In the genomic region with DNA sequence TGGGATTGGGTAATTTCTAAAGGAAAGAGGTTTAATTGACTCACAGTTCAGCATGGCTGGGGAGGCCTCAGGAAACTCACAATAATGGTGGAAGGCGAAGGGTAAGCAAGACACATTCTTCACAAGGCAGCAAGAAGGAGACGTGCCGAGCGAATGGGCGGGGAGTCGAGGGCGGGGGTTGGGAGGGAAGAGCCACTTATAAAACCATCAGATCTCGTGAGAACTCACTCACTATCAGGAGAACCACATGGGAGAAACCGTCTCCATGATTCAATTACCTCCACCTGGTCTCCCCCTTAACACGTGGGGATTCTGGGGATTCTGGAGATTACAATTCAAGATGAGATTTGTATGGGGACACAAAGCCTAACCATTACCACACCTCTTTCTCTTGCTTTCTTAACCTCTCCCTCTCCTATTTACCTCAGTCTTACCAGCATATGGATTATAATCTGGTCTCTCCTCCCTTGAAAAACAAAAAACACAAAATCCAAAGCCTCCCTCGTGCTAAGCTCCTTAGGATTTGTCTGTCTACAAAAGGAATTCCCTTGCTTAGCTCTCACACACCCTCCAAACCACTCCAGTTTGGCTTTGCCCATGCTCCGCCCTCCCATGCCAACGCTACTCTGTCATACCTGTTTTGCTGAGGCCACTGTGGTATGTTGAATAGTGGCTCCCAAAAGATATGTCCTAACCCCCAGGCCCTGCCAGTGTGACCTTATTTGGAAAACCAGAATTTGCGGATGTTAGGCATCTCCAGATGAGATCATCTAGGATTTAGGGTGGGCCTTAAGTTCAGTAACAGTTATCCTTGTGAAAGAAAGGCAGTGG, we compare ENCODE assay signal across 24 cellular contexts. TPM values are rescaled to one million over a fixed set of nuclear protein-coding genes. Genes with fewer than 3 reads are reported as not detected.
DNase-seq lines count a peak whose midpoint lies in the region; ATAC-seq and TF ChIP-seq lines count a peak whose summit lies in the region.
"Had no signal": no experiment of that assay in that cellular context is flagged by ENCODE, and none has a peak within 500 bp of the region (broad histone marks: within the 10 kb centered on the region; RNA-seq: fewer than 3 reads in every experiment).

No MANE protein-coding gene starts in this region.

- ATAC-seq in PC-3 (no peak), esophagus mucosa (peak; percentile 88)
- ATAC-seq: natural killer cell had no signal

- TF ChIP-seq EP300 in sigmoid colon (IDR thresholded peaks at IDR 0.05), result no peak

- CTCF ChIA-PET in PC-3 (lab: Charles Lee), result interaction anchor here (0.6 kb wide), 1 partner anchor 217 kb away, joined by 3 read pairs; no protein-coding TSS in a partner anchor

- in situ Hi-C loops in GM23248 (cut with MboI), result no loop called here

- no peak overlapping the region for H3K4me3 ChIP-seq in GM23248
- H3K4me3 ChIP-seq in PC-3 (ENCODE audit: low read length), result no peak overlapping the region
- H3K4me3 ChIP-seq in sigmoid colon, result no peak overlapping the region
- no peak overlapping the region for H3K4me3 ChIP-seq in Karpas-422 (ENCODE audit: low read length)
- H3K4me3 ChIP-seq: adrenal gland had no signal

- H3K27me3 ChIP-seq in GM23248 (replicated peaks; ENCODE audit: insufficient read depth), result no peaks in the 10 kb centered on the region
- H3K27me3 ChIP-seq in PC-3 (ENCODE audit: low read length), result no peaks in the 10 kb centered on the region
- peaks cover 0 to 2% (median 0%) of the 10 kb centered on the region in 3 donors for H3K27me3 ChIP-seq in sigmoid colon
- H3K27me3 ChIP-seq in Karpas-422 (ENCODE audit: low read length), result no peaks in the 10 kb centered on the region
- H3K27me3 ChIP-seq: adrenal gland had no signal

- H3K27ac ChIP-seq in GM23248, result no peak overlapping the region
- H3K27ac ChIP-seq in PC-3 (ENCODE audit: low read length), result no peak overlapping the region
- H3K27ac ChIP-seq in sigmoid colon, result no peak overlapping the region
- H3K27ac ChIP-seq in Karpas-422 (ENCODE audit: low read length), result no peak overlapping the region
- H3K27ac ChIP-seq: adrenal gland, parathyroid adenoma had no signal

- intact Hi-C loops in PC-3 (cut with micrococcal nuclease), result no loop called here
- intact Hi-C loops in sigmoid colon (cut with DNase I), result no loop called here

- H3K9me3 ChIP-seq in GM23248 (ENCODE audit: low read depth) (no peaks in the 10 kb centered on the region), PC-3 (ENCODE audit: low read length) (no peaks in the 10 kb centered on the region), sigmoid colon (no peaks in the 10 kb centered on the region), Karpas-422 (ENCODE audit: low read length) (no peaks in the 10 kb centered on the region)
- H3K9me3 ChIP-seq: adrenal gland had no signal

- POLR2A ChIA-PET in PC-3 (lab: Charles Lee; ENCODE audit: unreplicated experiment), result interaction anchor here (0.6 kb wide), 1 partner anchor 578 kb away, joined by 3 read pairs; no protein-coding TSS in a partner anchor

- H3K4me2 ChIP-seq in GM23248 (ENCODE audit: unreplicated experiment) (no peak overlapping the region), PC-3 (ENCODE audit: low read length) (no peak overlapping the region), Karpas-422 (ENCODE audit: low read depth, low read length, poor library complexity, severe bottlenecking) (no peak overlapping the region)

- no TSS peak for BruUV-seq in PC-3 (replicated peaks; lab: Mats Ljungman, UMichigan)

- H3K9me2 ChIP-seq in GM23248 (ENCODE audit: insufficient read depth) (no peaks in the 10 kb centered on the region), PC-3 (replicated peaks; ENCODE audit: low read length) (no peaks in the 10 kb centered on the region), Karpas-422 (replicated peaks; ENCODE audit: insufficient read depth, low read length) (no peaks in the 10 kb centered on the region)

- DNase-seq in GM23248, result peak; percentile 5
- peak; percentile 29 for DNase-seq in PC-3
- peak; percentile 21 for DNase-seq in sigmoid colon
- DNase-seq in NOMO-1 treated with DMSO at 0.1 percent for 48 hours (lab: John Stamatoyannopoulos, UW; ENCODE audit: unreplicated experiment), result no peak
- DNase-seq in NCI-H1105 (lab: John Stamatoyannopoulos, UW), result no peak
- DNase-seq in Karpas-422, result no peak
- no peak for DNase-seq in SHP77 treated with DMSO at 0.1 percent for 48 hours (lab: John Stamatoyannopoulos, UW)
- DNase-seq: activated effector memory CD4-positive, alpha-beta T cell treated with Interleukin-2 at 50 U/mL for 16 hours; adrenal gland; AML-193; central memory CD4-positive, alpha-beta T cell; effector CD8-positive, alpha-beta T cell; head of caudate nucleus; immature natural killer cell; MV-4-11; natural killer cell; NCI-H2029; NCI-H446; stimulated activated CD4-positive, alpha-beta T cell treated with anti-CD3 and anti-CD28 coated beads, Interleukin-2, amount 100 ng/mL, for 48 hours; T1000 had no signal

- H2AFZ ChIP-seq in GM23248, result no peak overlapping the region
- no peak overlapping the region for H2AFZ ChIP-seq in PC-3 (ENCODE audit: low read length)
- no peak overlapping the region for H2AFZ ChIP-seq in Karpas-422 (ENCODE audit: low read length)
- H2AFZ ChIP-seq: parathyroid adenoma had no signal

- TF ChIP-seq CTCF in PC-3 (conservative IDR thresholded peaks at IDR 0.05; ENCODE audit: low read depth, low read length) (no peak), sigmoid colon (IDR thresholded peaks at IDR 0.05) (no peak)

- H4K20me1 ChIP-seq in GM23248 (ENCODE audit: insufficient read depth) (no peaks in the 10 kb centered on the region), PC-3 (ENCODE audit: low read length) (no peaks in the 10 kb centered on the region), Karpas-422 (ENCODE audit: insufficient read depth, low read depth, low read length) (no peaks in the 10 kb centered on the region)

- H3K36me3 ChIP-seq in GM23248 (ENCODE audit: low read depth) (no peaks in the 10 kb centered on the region), PC-3 (ENCODE audit: low read depth, low read length) (no peaks in the 10 kb centered on the region), sigmoid colon (no peaks in the 10 kb centered on the region), Karpas-422 (ENCODE audit: insufficient read depth, low read length) (no peaks in the 10 kb centered on the region)
- H3K36me3 ChIP-seq: adrenal gland had no signal

- no peak for TF ChIP-seq POLR2A in sigmoid colon (IDR thresholded peaks at IDR 0.05)

- no peaks in the 10 kb centered on the region for H3K79me2 ChIP-seq in GM23248 (ENCODE audit: insufficient read depth)
- no peaks in the 10 kb centered on the region for H3K79me2 ChIP-seq in PC-3 (ENCODE audit: low read length)
- no peaks in the 10 kb centered on the region for H3K79me2 ChIP-seq in Karpas-422 (ENCODE audit: low read length)
- H3K79me2 ChIP-seq: parathyroid adenoma had no signal

- no peak overlapping the region for H3K9ac ChIP-seq in GM23248
- no peak overlapping the region for H3K9ac ChIP-seq in PC-3 (ENCODE audit: low read length)
- H3K9ac ChIP-seq in Karpas-422 (ENCODE audit: low read length), result no peak overlapping the region
- H3K9ac ChIP-seq: parathyroid adenoma had no signal

- H3F3A ChIP-seq in GM23248 (ENCODE audit: insufficient read depth) (no peaks in the 10 kb centered on the region), PC-3 (ENCODE audit: low read length, unreplicated experiment) (no peaks in the 10 kb centered on the region)

- WGBS in GM23248 (ENCODE audit: low coverage in 1 of 2, low lambda C conversion rate in 2 of 2, missing lambda C conversion rate in 2 of 2), 2 experiments, result 69 to 70% methylated on average over 12 to 14 of the region's 14 CpGs
- 78 to 86% methylated on average over 14 of the region's 14 CpGs for WGBS in sigmoid colon, 2 donors

- H3K4me1 ChIP-seq in GM23248 (ENCODE audit: insufficient read depth) (no peaks in the 10 kb centered on the region), PC-3 (ENCODE audit: insufficient read depth, low read length) (peaks cover 5% of the 10 kb centered on the region; the same call in 1 of the 2 replicates), sigmoid colon (peaks cover 0 to 10% (median 2%) of the 10 kb centered on the region in 4 donors), Karpas-422 (ENCODE audit: low read length) (no peaks in the 10 kb centered on the region)
- H3K4me1 ChIP-seq: adrenal gland, parathyroid adenoma had no signal

RNA-seq across cellular contexts. Expression of a gene that starts 19.6 kb away (rescaled TPM):
- total RNA-seq in GM23248 (2014; rRNA removed; shearing (Covaris generic)), result not detected in 2 replicates
- polyA plus RNA-seq in GM23248 (2016; fragmentation: Nextera tagmentation; extraction: Ambion mirVana), result 0.25 and 0.39 TPM in 2 replicates
- total RNA-seq in PC-3 (2014; rRNA removed), result 0.18 TPM in 1 of 2 replicates, not detected in the other
- 0.20 TPM for total RNA-seq in esophagus mucosa
- total RNA-seq in sigmoid colon, result not detected
- polyA plus RNA-seq in sigmoid colon, result under 1 TPM in 1 of 3 donors, not detected in 2; 0.13 TPM
- total RNA-seq in Karpas-422 (2014; rRNA removed; shearing (Covaris generic); ENCODE audit: low replicate concordance), result not detected in 2 replicates
- total RNA-seq: adrenal gland, SK-MEL-5, skeletal muscle tissue had no signal
- polyA plus RNA-seq: immature natural killer cell had no signal

Comparison
In these comparisons a context has a peak if more than half of its experiments do, and no peak if none do; other contexts are left out.
1. DNase-seq: peak in GM23248 (single experiment), PC-3 (single experiment) and sigmoid colon (single experiment); none in NOMO-1 treated with DMSO at 0.1 percent for 48 hours (single experiment), NCI-H1105 (single experiment), Karpas-422 (single experiment) and SHP77 treated with DMSO at 0.1 percent for 48 hours (single experiment).